32 cellular contexts compared by ENCODE assay signal in the genomic region with DNA sequence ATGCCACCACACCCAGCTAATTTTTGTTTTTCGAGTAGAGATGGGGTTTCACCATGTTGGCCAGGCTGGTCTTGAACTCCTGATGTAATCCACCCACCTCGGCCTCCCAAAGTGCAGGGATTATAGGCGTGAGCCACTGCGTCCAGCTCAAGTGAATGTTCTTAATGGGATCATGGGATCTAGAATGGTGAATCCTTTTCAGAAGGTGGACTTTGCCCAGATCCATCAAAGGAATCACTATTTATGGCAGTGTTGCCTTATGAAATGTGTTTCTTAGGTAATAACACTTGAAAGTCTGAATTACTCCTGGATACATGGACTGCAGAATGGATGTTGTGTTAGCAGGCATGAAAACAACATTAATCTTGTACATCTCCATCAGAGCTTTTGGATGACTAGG.
"Had no signal": no experiment of that assay in that cellular context is flagged by ENCODE, and none has a peak within 500 bp of the region (broad histone marks: within the 10 kb centered on the region; RNA-seq: fewer than 3 reads in every experiment).

No MANE protein-coding gene starts in this region.

- H3K9me3 ChIP-seq: adrenal gland, body of pancreas, breast epithelium, Peyer's patch, SJSA1, SK-N-SH had no signal

- ATAC-seq: activated naive CD4-positive, alpha-beta T cell treated with anti-CD3 and anti-CD28 coated beads, Interleukin-2, amount 50 U/mL, for 72 hours; activated T-cell treated with anti-CD3 and anti-CD28 coated beads, Interleukin-2, amount 50 U/mL, for 4 hours; body of pancreas; PC-3 had no signal

- H3K4me3 ChIP-seq: adrenal gland, body of pancreas, breast epithelium, Peyer's patch, SJSA1 had no signal

- H3K27ac ChIP-seq: adrenal gland, body of pancreas, breast epithelium, Peyer's patch had no signal

- H3K27me3 ChIP-seq: adrenal gland, body of pancreas, breast epithelium, Peyer's patch, SJSA1 had no signal

- H3K4me1 ChIP-seq: body of pancreas, Peyer's patch had no signal

- DNase-seq: activated B cell treated with CpG ODN at 0.5 μM for 24 hours; activated CD4-positive, alpha-beta memory T cell treated with anti-CD3 and anti-CD28 coated beads for 36 hours; activated CD4-positive, alpha-beta T cell treated with anti-CD3 and anti-CD28 coated beads for 4 hours; activated CD4-positive, alpha-beta T cell treated with anti-CD3 and anti-CD28 coated beads, Interleukin-2, amount 50 U/mL, for 1 hour; activated CD4-positive, CD25-positive, alpha-beta regulatory T cell treated with anti-CD3 and anti-CD28 coated beads, Interleukin-2, amount 50 U/mL, for 72 hours; activated CD8-positive, alpha-beta memory T cell treated with anti-CD3 and anti-CD28 coated beads, Interleukin-2, amount 50 U/mL, for 4 hours; activated gamma-delta T cell treated with Interleukin-2 at 50 U/mL for 16 hours; activated naive CD4-positive, alpha-beta T cell treated with anti-CD3 and anti-CD28 coated beads for 36 hours; activated T-cell treated with anti-CD3 and anti-CD28 coated beads for 4 hours; activated T-cell treated with anti-CD3 and anti-CD28 coated beads, Interleukin-2, amount 50 U/mL, for 4 hours; adrenal gland; body of pancreas; Karpas-422; NCI-H1105 treated with DMSO at 0.1 percent for 48 hours; NCI-H1436; NCI-H1694; NCI-H1930; NCI-H2081 treated with DMSO at 0.1 percent for 48 hours; NCI-H226; NCI-H446 treated with DMSO at 0.1 percent for 48 hours; NCI-H524; NCI-H69; NK-92 treated with Interleukin-12 subunit alpha and Interleukin-12 subunit beta, amount 100 ng/mL, for 24 hours; PC-3; Peyer's patch; RPMI8226; SHP77 treated with DMSO at 0.1 percent for 48 hours; SK-N-SH had no signal

- H3K9ac ChIP-seq: SK-N-SH had no signal

- H3K36me3 ChIP-seq: adrenal gland, breast epithelium, Peyer's patch had no signal

- FAIRE-seq: astrocyte had no signal
